18 cellular contexts compared by ENCODE assay signal in the genomic region with DNA sequence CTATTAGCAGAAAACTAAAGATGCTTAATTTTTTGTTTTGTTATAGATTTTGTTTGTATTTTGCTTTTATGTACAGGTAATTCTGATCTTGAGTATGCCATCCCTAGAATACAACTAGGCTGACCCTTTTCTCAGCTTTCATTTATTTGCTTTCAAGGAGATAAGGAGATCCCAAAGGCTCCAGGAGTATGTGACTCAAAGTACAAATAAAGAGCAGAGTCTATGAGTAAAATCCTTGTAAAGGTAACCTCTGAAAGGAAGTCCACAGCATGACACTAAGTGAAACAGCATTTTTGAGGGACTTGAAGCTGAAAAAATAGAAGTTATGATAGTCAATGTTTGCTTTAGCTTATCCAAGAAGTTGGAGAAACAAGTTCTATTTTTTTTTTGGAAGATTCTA. TPM values are rescaled to one million over a fixed set of nuclear protein-coding genes. Genes with fewer than 3 reads are reported as not detected.
DNase-seq lines count a peak whose midpoint lies in the region; ATAC-seq and TF ChIP-seq lines count a peak whose summit lies in the region.
"Had no signal": no experiment of that assay in that cellular context is flagged by ENCODE, and none has a peak within 500 bp of the region (broad histone marks: within the 10 kb centered on the region; RNA-seq: fewer than 3 reads in every experiment).

No MANE protein-coding gene starts in this region.

- CTCF ChIA-PET in SK-N-SH (lab: Yijun Ruan, JAX) (interaction anchor here (0.7 to 1.0 kb wide), 2 partner anchors 440 to 503 kb away, joined by 3 to 4 read pairs; no protein-coding TSS in a partner anchor), Panc1 (lab: Charles Lee) (no interaction called here)

- H3K9me3 Mint-ChIP-seq in activated T-cell treated with anti-CD3 and anti-CD28 coated beads, Interleukin-2, amount 50 U/mL, for 4 hours = no peaks in the 10 kb centered on the region
- H3K9me3 Mint-ChIP-seq in CD14-positive monocyte = peaks cover 0 to 1% (median 0%) of the 10 kb centered on the region in 7 donors
- H3K9me3 Mint-ChIP-seq: H9 had no signal

- no peak overlapping the region for H3K4me3 Mint-ChIP-seq in activated T-cell treated with anti-CD3 and anti-CD28 coated beads, Interleukin-2, amount 50 U/mL, for 4 hours
- H3K4me3 Mint-ChIP-seq in CD14-positive monocyte = no peak overlapping the region
- H3K4me3 Mint-ChIP-seq: H9 had no signal

- TF ChIP-seq RAD21 in SK-N-SH (IDR thresholded peaks at IDR 0.05; ENCODE audit: low read length) = no peak

- no peaks in the 10 kb centered on the region for H4K20me1 ChIP-seq in SK-N-SH (ENCODE audit: insufficient read depth)
- no peaks in the 10 kb centered on the region for H4K20me1 ChIP-seq in hepatocyte (ENCODE audit: insufficient read depth, poor library complexity, severe bottlenecking)
- H4K20me1 ChIP-seq: BLaER1 had no signal

- peak overlapping the region; percentile 59; the same call in 1 of the 2 replicates for H2AFZ ChIP-seq in SK-N-SH (ENCODE audit: low read depth)
- H2AFZ ChIP-seq in hepatocyte = no peak overlapping the region

- H3K79me2 ChIP-seq in SK-N-SH (ENCODE audit: insufficient read depth) = no peaks in the 10 kb centered on the region
- no peaks in the 10 kb centered on the region for H3K79me2 ChIP-seq in hepatocyte

- POLR2A ChIA-PET in SK-N-SH (lab: Yijun Ruan, JAX) (no interaction called here), Panc1 (lab: Charles Lee) (no interaction called here)

- H3K27me3 ChIP-seq in SK-N-SH (ENCODE audit: insufficient read depth) (no peaks in the 10 kb centered on the region), Panc1 (ENCODE audit: control insufficient read depth, insufficient read depth, low read length) (no peaks in the 10 kb centered on the region), hepatocyte (no peaks in the 10 kb centered on the region)
- H3K27me3 ChIP-seq: BLaER1, SJSA1 had no signal

- in situ Hi-C loops in Panc1 (cut with HindIII; ENCODE audit: low pct_unique_long_range_greater_than_20kb, low sequenced_read_pairs) = no loop called here

- no peaks in the 10 kb centered on the region for H3K36me3 Mint-ChIP-seq in activated T-cell treated with anti-CD3 and anti-CD28 coated beads, Interleukin-2, amount 50 U/mL, for 4 hours (ENCODE audit: insufficient read depth)
- no peaks in the 10 kb centered on the region for H3K36me3 Mint-ChIP-seq in CD14-positive monocyte

- no TSS peak for BruUV-seq in Panc1 (replicated peaks; lab: Mats Ljungman, UMichigan)

- H3K9me3 ChIP-seq in SK-N-SH (no peaks in the 10 kb centered on the region), Panc1 (ENCODE audit: control insufficient read depth, insufficient read depth, low read depth, low read length) (no peaks in the 10 kb centered on the region), hepatocyte (ENCODE audit: low read depth) (no peaks in the 10 kb centered on the region)
- H3K9me3 ChIP-seq: BLaER1, SJSA1 had no signal

- peaks cover 0 to 4% of the 10 kb centered on the region in 2 experiments; a peak in 1 of 4 replicates for H3K4me1 ChIP-seq in SK-N-SH (ENCODE audit: control insufficient read depth in 1 of 2, insufficient read depth in 2 of 2, low read depth in 1 of 2, low read length in 1 of 2)
- peaks cover 8% of the 10 kb centered on the region for H3K4me1 ChIP-seq in Panc1 (ENCODE audit: control insufficient read depth, insufficient read depth, low read length)
- no peaks in the 10 kb centered on the region for H3K4me1 ChIP-seq in hepatocyte (ENCODE audit: insufficient read depth)

- H3K4me2 ChIP-seq in SK-N-SH (no peak overlapping the region), hepatocyte (no peak overlapping the region)

- peaks cover 8% of the 10 kb centered on the region for H3K4me1 Mint-ChIP-seq in activated T-cell treated with anti-CD3 and anti-CD28 coated beads, Interleukin-2, amount 50 U/mL, for 4 hours (ENCODE audit: low read depth)
- peaks cover 32% of the 10 kb centered on the region for H3K4me1 Mint-ChIP-seq in CD14-positive monocyte

- H3K4me3 ChIP-seq in SK-N-SH (ENCODE audit: low read depth in 2 of 2, low read length in 1 of 2) (no peak overlapping the region), Panc1 (ENCODE audit: low read depth in 2 of 2, low read length in 2 of 2) (no peak overlapping the region), hepatocyte (no peak overlapping the region)
- H3K4me3 ChIP-seq: BLaER1, SJSA1 had no signal

- intact Hi-C loops in Panc1 (cut with micrococcal nuclease; ENCODE audit: unreplicated experiment) (no loop called here), CD14-positive monocyte (cut with micrococcal nuclease) (loop anchor here (5.0 to 10.0 kb wide), 2 partner anchors 69 to 624 kb away; a partner anchor contains a TSS)

- H3K27ac ChIP-seq in SK-N-SH (ENCODE audit: low read depth in 2 of 2, low read length in 1 of 2) (no peak overlapping the region), Panc1 (ENCODE audit: low read length) (no peak overlapping the region), hepatocyte (no peak overlapping the region)
- H3K27ac ChIP-seq: BLaER1 had no signal

- H3K36me3 ChIP-seq in SK-N-SH (replicated peaks in 1 of 2; ENCODE audit: control insufficient read depth in 1 of 2, insufficient read depth in 2 of 2, low read length in 1 of 2) (no peaks in the 10 kb centered on the region), Panc1 (ENCODE audit: control insufficient read depth, insufficient read depth, low read length) (no peaks in the 10 kb centered on the region), hepatocyte (replicated peaks; ENCODE audit: insufficient read depth, low read depth) (no peaks in the 10 kb centered on the region)
- H3K36me3 ChIP-seq: BLaER1, SJSA1 had no signal

- no peaks in the 10 kb centered on the region for H3F3A ChIP-seq in SK-N-SH (replicated peaks; ENCODE audit: insufficient read depth)

- H3K27ac Mint-ChIP-seq in CD14-positive monocyte = peak overlapping the region in 2 of 7 donors; percentile 97 to 98
- H3K27ac Mint-ChIP-seq: H9 had no signal

- peaks cover 1% of the 10 kb centered on the region for H3K27me3 Mint-ChIP-seq in activated T-cell treated with anti-CD3 and anti-CD28 coated beads, Interleukin-2, amount 50 U/mL, for 4 hours (ENCODE audit: low read depth)
- no peaks in the 10 kb centered on the region for H3K27me3 Mint-ChIP-seq in CD14-positive monocyte (ENCODE audit: low read depth in 3 of 3)

- ATAC-seq in SK-N-SH treated with all-trans-retinoic acid at 6 μM for 48 hours (no peak), Panc1 (peak; percentile 79; the same call in 1 of the 2 replicates), HG03097 (IDR thresholded peaks at IDR 0.05; ENCODE audit: low FRiP score, unreplicated experiment) (no peak)
- no peak for ATAC-seq in activated T-cell treated with anti-CD3 and anti-CD28 coated beads, Interleukin-2, amount 50 U/mL, for 4 hours

- no peak for TF ChIP-seq CTCF in SK-N-SH (IDR thresholded peaks at IDR 0.05)
- no peak for TF ChIP-seq CTCF in Panc1 (IDR thresholded peaks at IDR 0.05)
- TF ChIP-seq CTCF in hepatocyte (IDR thresholded peaks at IDR 0.05; ENCODE audit: poor library complexity) = no peak
- no peak for TF ChIP-seq CTCF in CD14-positive monocyte (IDR thresholded peaks at IDR 0.05)

- TF ChIP-seq EP300 in SK-N-SH (IDR thresholded peaks at IDR 0.05; ENCODE audit: borderline replicate concordance in 1 of 2, low read depth in 1 of 2, low read length in 1 of 2) = no peak

- DNase-seq in SK-N-SH (no peak), Panc1 (ENCODE audit: low read depth, low spot score) (no peak), hepatocyte (ENCODE audit: low spot score) (peak; percentile 18), CD14-positive monocyte (ENCODE audit: low spot score) (no peak), NOMO-1 treated with DMSO at 0.1 percent for 48 hours (lab: John Stamatoyannopoulos, UW; ENCODE audit: unreplicated experiment) (no peak)
- no peak for DNase-seq in activated T-cell treated with anti-CD3 and anti-CD28 coated beads, Interleukin-2, amount 50 U/mL, for 4 hours
- DNase-seq: 8988T; H9; NCI-H1048; NCI-H1436 treated with DMSO at 0.1 percent for 48 hours; NCI-H2029 treated with DMSO at 0.1 percent for 48 hours; NCI-H2171 treated with DMSO at 0.1 percent for 48 hours; NK-92 treated with Interleukin-12 subunit alpha and Interleukin-12 subunit beta, amount 100 ng/mL, for 24 hours had no signal

- H3K9ac ChIP-seq in SK-N-SH = no peak overlapping the region
- H3K9ac ChIP-seq: BLaER1 had no signal

- H3K9me2 ChIP-seq in SK-N-SH (no peaks in the 10 kb centered on the region), hepatocyte (replicated peaks; ENCODE audit: insufficient read depth) (no peaks in the 10 kb centered on the region)

TF ChIP-seq in SK-N-SH, 30 proteins besides CTCF, POLR2A, EP300 and RAD21:
- TF ChIP-seq SIN3A (IDR thresholded peaks at IDR 0.05; ENCODE audit: borderline replicate concordance, low read depth, low read length) (no peak), TAF1 (IDR thresholded peaks at IDR 0.05; ENCODE audit: borderline replicate concordance, low read depth, low read length) (no peak)
TF ChIP-seq in SK-N-SH: peak in this region for 0.

TF ChIP-seq in SK-N-SH treated with all-trans-retinoic acid at 6 μM for 48 hours, 23 proteins besides CTCF, POLR2A, EP300 and RAD21 (continues in another document):
- TF ChIP-seq ZNF8 (CRISPR knock-in tag; IDR thresholded peaks at IDR 0.05) = no peak
- TF ChIP-seq ZC3H10 (CRISPR knock-in tag; IDR thresholded peaks at IDR 0.05) = no peak
- no peak for TF ChIP-seq PPARA (CRISPR knock-in tag; IDR thresholded peaks at IDR 0.05; ENCODE audit: borderline replicate concordance)
- TF ChIP-seq, protein P1, sequence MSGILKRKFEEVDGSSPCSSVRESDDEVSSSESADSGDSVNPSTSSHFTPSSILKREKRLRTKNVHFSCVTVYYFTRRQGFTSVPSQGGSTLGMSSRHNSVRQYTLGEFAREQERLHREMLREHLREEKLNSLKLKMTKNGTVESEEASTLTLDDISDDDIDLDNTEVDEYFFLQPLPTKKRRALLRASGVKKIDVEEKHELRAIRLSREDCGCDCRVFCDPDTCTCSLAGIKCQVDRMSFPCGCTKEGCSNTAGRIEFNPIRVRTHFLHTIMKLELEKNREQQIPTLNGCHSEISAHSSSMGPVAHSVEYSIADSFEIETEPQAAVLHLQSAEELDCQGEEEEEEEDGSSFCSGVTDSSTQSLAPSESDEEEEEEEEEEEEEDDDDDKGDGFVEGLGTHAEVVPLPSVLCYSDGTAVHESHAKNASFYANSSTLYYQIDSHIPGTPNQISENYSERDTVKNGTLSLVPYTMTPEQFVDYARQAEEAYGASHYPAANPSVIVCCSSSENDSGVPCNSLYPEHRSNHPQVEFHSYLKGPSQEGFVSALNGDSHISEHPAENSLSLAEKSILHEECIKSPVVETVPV (CRISPR knock-in tag; IDR thresholded peaks at IDR 0.05) = no peak
- no peak for TF ChIP-seq GLIS3 (CRISPR knock-in tag; IDR thresholded peaks at IDR 0.05)
- TF ChIP-seq CSDC2 (CRISPR knock-in tag; IDR thresholded peaks at IDR 0.05) = no peak
- no peak for TF ChIP-seq ARNTL (CRISPR knock-in tag; IDR thresholded peaks at IDR 0.05; ENCODE audit: borderline replicate concordance, low read depth)

RNA-seq across cellular contexts. Expression of a gene that starts 54.5 kb away (rescaled TPM):
- polyA plus RNA-seq in SK-N-SH (2012; rRNA removed) = 0.05 and 0.06 TPM in 2 replicates
- polyA plus RNA-seq in SK-N-SH (2012; cell fraction: cytosol; rRNA removed) = 0.05 and 0.13 TPM in 2 replicates
- 0.05 and 0.07 TPM in 2 replicates for polyA plus RNA-seq in SK-N-SH (2012; cell fraction: nucleus; rRNA removed)
- total RNA-seq in Panc1 (2021; ENCODE audit: unreplicated experiment) = 14.3 TPM
- 6.2 TPM for polyA plus RNA-seq in Panc1 (2012; ENCODE audit: insufficient read length)
- total RNA-seq in hepatocyte = 2.2 and 3.3 TPM in 2 replicates
- polyA plus RNA-seq in hepatocyte = 0.27 and 0.39 TPM in 2 replicates
- not detected for total RNA-seq in activated T-cell treated with anti-CD3 and anti-CD28 coated beads, Interleukin-2, amount 50 U/mL, for 4 hours
- polyA plus RNA-seq in CD14-positive monocyte = not detected
- total RNA-seq: MCF 10A, SJSA1 had no signal
